Comparison of ENCODE assay signal across 8 cellular contexts in genomic region chr9:128322342-128323191, GRCh38. TPM values are rescaled to one million over a fixed set of nuclear protein-coding genes. Genes with fewer than 3 reads are reported as not detected.
DNase-seq lines count a peak whose midpoint lies in the region; ATAC-seq, FAIRE-seq and TF ChIP-seq lines count a peak whose summit lies in the region.

TSS of gene COQ4 (plus strand) at chr9:128322839. CDS start at chr9:128322859, 20 bp downstream.
TSS of gene TRUB2 (minus strand) at chr9:128322447. CDS start at chr9:128322408, 39 bp downstream.

- FAIRE-seq in RCC 7860 (lab: Jason Lieb, UNC): no peak

- peak; percentile 71 for ATAC-seq in GM21825 (IDR thresholded peaks at IDR 0.05; ENCODE audit: unreplicated experiment)
- ATAC-seq in activated T-cell treated with anti-CD3 and anti-CD28 coated beads, Interleukin-2, amount 50 U/mL, for 72 hours (replicated peaks in 1 of 2): peak; percentile 90 to 91

- peak within 1 kb of the TSS; percentile 88 for H3K9ac ChIP-seq in Karpas-422 (ENCODE audit: low read length)

- H3K9me2 ChIP-seq in Karpas-422 (replicated peaks; ENCODE audit: insufficient read depth, low read length): no peaks in the 10 kb centered on the region

- TF ChIP-seq CTCF in esophagus squamous epithelium (IDR thresholded peaks at IDR 0.05): peak in 1 of 6 experiments; percentile 13

- peak within 1 kb of the TSS; percentile 92 for H3K27ac Mint-ChIP-seq in activated T-cell treated with anti-CD3 and anti-CD28 coated beads, Interleukin-2, amount 50 U/mL, for 72 hours

- 0 to 1% methylated on average over 19 to 68 of the region's 87 CpGs for WGBS in esophagus squamous epithelium, 2 donors

- H3K9me3 ChIP-seq in Karpas-422 (ENCODE audit: low read length) (no peaks in the 10 kb centered on the region), esophagus squamous epithelium (no peaks in the 10 kb centered on the region)

- H2AFZ ChIP-seq in Karpas-422 (ENCODE audit: low read length): peak within 1 kb of the TSS; percentile 94

- H3K4me2 ChIP-seq in Karpas-422 (ENCODE audit: low read depth, low read length, poor library complexity, severe bottlenecking): peak within 1 kb of the TSS; percentile 92

- H3K9me3 Mint-ChIP-seq in activated T-cell treated with anti-CD3 and anti-CD28 coated beads, Interleukin-2, amount 50 U/mL, for 72 hours: no peaks in the 10 kb centered on the region

- peak within 1 kb of the TSS; percentile 84 to 90 for H3K4me3 Mint-ChIP-seq in activated T-cell treated with anti-CD3 and anti-CD28 coated beads, Interleukin-2, amount 50 U/mL, for 72 hours

- H3K27me3 Mint-ChIP-seq in activated T-cell treated with anti-CD3 and anti-CD28 coated beads, Interleukin-2, amount 50 U/mL, for 72 hours (ENCODE audit: low read depth): no peaks in the 10 kb centered on the region

- H3K36me3 ChIP-seq in Karpas-422 (ENCODE audit: insufficient read depth, low read length): peaks cover 2% of the 10 kb centered on the region; the same call in 1 of the 2 replicates
- peaks cover 3 to 60% (median 5%) of the 10 kb centered on the region in 3 donors for H3K36me3 ChIP-seq in esophagus squamous epithelium

- H3K79me2 ChIP-seq in Karpas-422 (ENCODE audit: low read length): peaks cover 43% of the 10 kb centered on the region

- H3K27ac ChIP-seq in Karpas-422 (ENCODE audit: low read length): peak within 1 kb of the TSS; percentile 85
- peak within 1 kb of the TSS; percentile 84 to 97 (median 96) for H3K27ac ChIP-seq in esophagus squamous epithelium

- peak; percentile 94 for DNase-seq in DMS79 treated with DMSO at 0.1 percent for 48 hours (lab: John Stamatoyannopoulos, UW)
- DNase-seq in Karpas-422: peak; percentile 98
- DNase-seq in RCC 7860 (ENCODE audit: low spot score): peak; percentile 87
- DNase-seq in activated T-cell treated with anti-CD3 and anti-CD28 coated beads, Interleukin-2, amount 50 U/mL, for 72 hours: peak; percentile 94
- DNase-seq in esophagus squamous epithelium (lab: John Stamatoyannopoulos, UW): peak; percentile 60
- DNase-seq in myocyte (ENCODE audit: low read depth): peak; percentile 98
- DNase-seq in stimulated activated CD8-positive, alpha-beta memory T cell treated with anti-CD3 and anti-CD28 coated beads, Interleukin-7, amount 100 ng/mL, for 4 hours (ENCODE audit: low read depth in 2 of 2): peak; percentile 87 to 90

- peaks cover 21% of the 10 kb centered on the region for H3K4me1 ChIP-seq in Karpas-422 (ENCODE audit: low read length)
- H3K4me1 ChIP-seq in esophagus squamous epithelium: peaks cover 18 to 50% (median 35%) of the 10 kb centered on the region in 3 donors

- peaks cover 8% of the 10 kb centered on the region for H3K4me1 Mint-ChIP-seq in activated T-cell treated with anti-CD3 and anti-CD28 coated beads, Interleukin-2, amount 50 U/mL, for 72 hours (ENCODE audit: low read depth)

- H3K4me3 ChIP-seq in Karpas-422 (ENCODE audit: low read length) (peak within 1 kb of the TSS; percentile 85), esophagus squamous epithelium (peak within 1 kb of the TSS; percentile 73 to 94 (median 89))

- no peaks in the 10 kb centered on the region for H3K36me3 Mint-ChIP-seq in activated T-cell treated with anti-CD3 and anti-CD28 coated beads, Interleukin-2, amount 50 U/mL, for 72 hours (ENCODE audit: insufficient read depth in 2 of 2)

- no peaks in the 10 kb centered on the region for H3K27me3 ChIP-seq in Karpas-422 (ENCODE audit: low read length)
- H3K27me3 ChIP-seq in esophagus squamous epithelium: no peaks in the 10 kb centered on the region

- intact Hi-C loops in esophagus squamous epithelium (cut with DNase I): no loop called here

- no peaks in the 10 kb centered on the region for H4K20me1 ChIP-seq in Karpas-422 (ENCODE audit: insufficient read depth, low read depth, low read length)

- TF ChIP-seq POLR2A in esophagus squamous epithelium (IDR thresholded peaks at IDR 0.05): peak in 1 of 4 donors; percentile 26

RNA-seq across cellular contexts. Expression of gene COQ4, which starts in this region (rescaled TPM):
- total RNA-seq in Karpas-422 (2014; rRNA removed; shearing (Covaris generic); ENCODE audit: low replicate concordance): 28.3 and 40.1 TPM in 2 replicates
- 10 to 100 TPM; 29.4 to 35.8 TPM for total RNA-seq in activated T-cell treated with anti-CD3 and anti-CD28 coated beads, Interleukin-2, amount 50 U/mL, for 72 hours
- 10 to 100 TPM; 55.5 to 89.2 (median 77.9) TPM for total RNA-seq in esophagus squamous epithelium
- total RNA-seq in myocyte: 27.2 and 40.4 TPM in 2 replicates
- 50.6 TPM for polyA plus RNA-seq in myocyte (2012)

RNA-seq across cellular contexts. Expression of gene TRUB2, which starts in this region (rescaled TPM):
- 20.8 and 28.2 TPM in 2 replicates for total RNA-seq in Karpas-422 (2014; rRNA removed; shearing (Covaris generic); ENCODE audit: low replicate concordance)
- 10 to 100 TPM; 17.6 to 24.4 TPM for total RNA-seq in activated T-cell treated with anti-CD3 and anti-CD28 coated beads, Interleukin-2, amount 50 U/mL, for 72 hours
- total RNA-seq in esophagus squamous epithelium (10 to 100 TPM; 13.2 to 15.6 (median 15.3) TPM), myocyte (13.2 and 17.3 TPM in 2 replicates)
- polyA plus RNA-seq in myocyte (2012): 31.9 TPM

Comparison
In these comparisons a context has a peak if more than half of its experiments do, and no peak if none do; other contexts are left out.
1. Peak in every context shown above with its lines: DNase-seq, ATAC-seq, H3K4me3 ChIP-seq and H3K27ac ChIP-seq.